8 cellular contexts compared by ENCODE assay signal in the genomic region with DNA sequence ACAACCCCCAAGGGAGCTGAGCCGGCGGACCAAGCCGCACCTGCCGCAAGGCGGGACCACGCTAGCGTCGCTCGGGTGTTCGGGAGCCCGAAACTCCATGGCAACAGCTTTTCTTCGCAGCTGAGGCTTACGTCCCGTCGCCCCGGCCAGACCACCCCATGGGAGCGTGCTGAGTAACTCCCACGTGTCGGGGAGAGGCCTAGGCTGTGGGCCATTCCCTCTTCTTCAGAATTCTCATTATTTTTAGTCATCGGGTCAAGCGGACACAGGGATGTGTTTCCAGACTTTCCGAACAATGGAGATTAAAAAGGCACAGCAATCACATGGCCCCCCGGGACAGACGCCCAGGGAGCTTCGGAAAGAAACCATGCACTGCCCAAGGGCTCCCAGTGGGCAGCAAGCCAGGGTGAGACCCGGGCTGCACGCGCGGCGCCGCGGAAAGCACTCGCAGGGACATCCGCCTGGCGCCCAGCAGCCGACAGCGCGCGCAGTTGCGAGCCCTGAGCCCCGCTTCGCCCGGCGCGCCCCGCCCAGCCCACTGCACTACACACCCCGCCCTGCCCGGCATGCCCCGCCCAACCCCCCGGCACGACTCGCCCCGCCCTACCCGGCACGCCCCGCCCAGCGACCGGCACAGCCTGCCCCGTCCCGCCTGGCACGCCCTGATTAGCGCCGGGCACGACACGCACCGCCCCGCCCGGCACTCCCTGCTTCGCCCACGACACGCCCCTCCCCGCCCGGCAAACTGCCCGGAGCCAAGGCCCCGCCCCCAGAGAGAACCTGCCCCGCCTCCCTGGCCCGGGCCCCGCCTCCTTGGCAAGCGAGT. TPM values are rescaled to one million over a fixed set of nuclear protein-coding genes. Genes with fewer than 3 reads are reported as not detected.
DNase-seq lines count a peak whose midpoint lies in the region; ATAC-seq and TF ChIP-seq lines count a peak whose summit lies in the region.

No MANE protein-coding gene starts in this region.

- H3K14ac ChIP-seq in trophoblast cell (ENCODE audit: low read length), result no peak overlapping the region

- peaks cover 3% of the 10 kb centered on the region for H3K27me3 ChIP-seq in trophoblast cell (ENCODE audit: insufficient read depth, low read length)
- H3K27me3 ChIP-seq in transverse colon, result no peaks in the 10 kb centered on the region

- ATAC-seq in HG02642 (IDR thresholded peaks at IDR 0.05; ENCODE audit: poor library complexity, unreplicated experiment), result peak; percentile 95
- ATAC-seq in activated naive CD8-positive, alpha-beta T cell treated with anti-CD3 and anti-CD28 coated beads, Interleukin-2, amount 10 ng/mL, durations not matched to agents 7 days and 5 days (ENCODE audit: low read depth), result peak; percentile 94

- peaks cover 0 to 4% of the 10 kb centered on the region in 2 experiments for H3K4me1 ChIP-seq in trophoblast cell (ENCODE audit: control insufficient read depth in 1 of 2, insufficient read depth in 2 of 2, low read length in 2 of 2)
- peaks cover 6 to 18% (median 9%) of the 10 kb centered on the region in 4 donors for H3K4me1 ChIP-seq in transverse colon

- no peak overlapping the region for H4K8ac ChIP-seq in trophoblast cell (ENCODE audit: low read depth, low read length)

- TF ChIP-seq POLR2A in transverse colon (IDR thresholded peaks at IDR 0.05), result peak; percentile 51

- H3K18ac ChIP-seq in trophoblast cell (ENCODE audit: low read length), result no peak overlapping the region

- H3K79me1 ChIP-seq in trophoblast cell (ENCODE audit: low read length), result peaks cover 2% of the 10 kb centered on the region

- H3K27me3 Mint-ChIP-seq in activated naive CD8-positive, alpha-beta T cell treated with anti-CD3 and anti-CD28 coated beads, Interleukin-2, amount 10 ng/mL, durations not matched to agents 7 days and 5 days, result peaks cover 16% of the 10 kb centered on the region

- peak overlapping the region; percentile 90 for H3K4me3 Mint-ChIP-seq in activated naive CD8-positive, alpha-beta T cell treated with anti-CD3 and anti-CD28 coated beads, Interleukin-2, amount 10 ng/mL, durations not matched to agents 7 days and 5 days

- peaks cover 3% of the 10 kb centered on the region for H3K36me3 Mint-ChIP-seq in activated naive CD8-positive, alpha-beta T cell treated with anti-CD3 and anti-CD28 coated beads, Interleukin-2, amount 10 ng/mL, durations not matched to agents 7 days and 5 days

- no peak overlapping the region for H2BK5ac ChIP-seq in trophoblast cell (ENCODE audit: low read depth, low read length, poor library complexity)

- H3K4me1 Mint-ChIP-seq in activated naive CD8-positive, alpha-beta T cell treated with anti-CD3 and anti-CD28 coated beads, Interleukin-2, amount 10 ng/mL, durations not matched to agents 7 days and 5 days, result peaks cover 2% of the 10 kb centered on the region

- no peak overlapping the region for H2BK12ac ChIP-seq in trophoblast cell (ENCODE audit: low read length)

- TF ChIP-seq CTCF in GM12864 (IDR thresholded peaks at IDR 0.05; ENCODE audit: low read depth, low read length, missing control alignments) (no peak), transverse colon (IDR thresholded peaks at IDR 0.05) (peak in 2 of 5 experiments; percentile 14 to 34)

- H3K27ac Mint-ChIP-seq in activated naive CD8-positive, alpha-beta T cell treated with anti-CD3 and anti-CD28 coated beads, Interleukin-2, amount 10 ng/mL, durations not matched to agents 7 days and 5 days, result peak overlapping the region; percentile 86

- intact Hi-C loops in cardiac septum (cut with DNase I), result loop anchor here (1.0 kb wide), 1 partner anchor 28 kb away; the partner anchor contains the start of genes ATG2B and GSKIP
- intact Hi-C loops in transverse colon (cut with DNase I; ENCODE audit: low total_unique reads), result no loop called here

- H3K27ac ChIP-seq in trophoblast cell (ENCODE audit: low read depth, low read length) (no peak overlapping the region), transverse colon (peak overlapping the region; percentile 83 to 96 (median 88))

- TF ChIP-seq EP300 in transverse colon (IDR thresholded peaks at IDR 0.05; ENCODE audit: low read depth), result peak; percentile 77

- H4K91ac ChIP-seq in trophoblast cell (ENCODE audit: low read depth, low read length), result no peak overlapping the region

- peaks cover 3% of the 10 kb centered on the region in 2 experiments for H3K36me3 ChIP-seq in trophoblast cell (ENCODE audit: control insufficient read depth in 1 of 2, insufficient read depth in 2 of 2, low read length in 2 of 2)
- H3K36me3 ChIP-seq in transverse colon, result no peaks in the 10 kb centered on the region

- peak overlapping the region; percentile 74 for H3K9ac ChIP-seq in trophoblast cell (ENCODE audit: low read length)

- H3K4me2 ChIP-seq in trophoblast cell (ENCODE audit: low read length), result peak overlapping the region; percentile 93

- POLR2A ChIA-PET in activated naive CD8-positive, alpha-beta T cell treated with anti-CD3 and anti-CD28 coated beads, Interleukin-2, amount 10 ng/mL, durations not matched to agents 7 days and 5 days (lab: Charles Lee), result interaction anchor here (0.6 to 0.7 kb wide), 4 partner anchors 10 to 52 kb away, joined by 3 to 4 read pairs (median 3); partner anchors contain the start of genes ATG2B and GSKIP

- no peak overlapping the region for H2AK5ac ChIP-seq in trophoblast cell (ENCODE audit: low read length)

- in situ Hi-C loops in transverse colon (cut with MboI; ENCODE audit: low pct_ligation_motif_present in 1 of 4, low pct_unique_long_range_greater_than_20kb in 1 of 4, low sequenced_read_pairs in 3 of 4), result no loop called here

- no peak overlapping the region for H4K12ac ChIP-seq in trophoblast cell (ENCODE audit: low read depth, low read length)

- no peaks in the 10 kb centered on the region for H3K9me3 Mint-ChIP-seq in activated naive CD8-positive, alpha-beta T cell treated with anti-CD3 and anti-CD28 coated beads, Interleukin-2, amount 10 ng/mL, durations not matched to agents 7 days and 5 days

- no peak overlapping the region for H3K23ac ChIP-seq in trophoblast cell (ENCODE audit: low read length)

- DNase-seq in GM12864 (ENCODE audit: low read depth) (peak; percentile 70), NCI-H1105 (lab: John Stamatoyannopoulos, UW) (peak; percentile 94), SKM-1 (lab: John Stamatoyannopoulos, UW; ENCODE audit: unreplicated experiment) (peak; percentile 42), cardiac septum (ENCODE audit: low spot score) (peak; percentile 99), trophoblast cell (peak; percentile 94 to 97), transverse colon (peak; percentile 99)
- peak; percentile 100 for DNase-seq in activated naive CD8-positive, alpha-beta T cell treated with anti-CD3 and anti-CD28 coated beads, Interleukin-2, amount 10 ng/mL, durations not matched to agents 7 days and 5 days

- no peaks in the 10 kb centered on the region for H3K79me2 ChIP-seq in trophoblast cell (ENCODE audit: control insufficient read depth, insufficient read depth, low read length, poor library complexity)

- H2BK120ac ChIP-seq in trophoblast cell (ENCODE audit: insufficient read depth, low read length, poor library complexity), result no peak overlapping the region

- H3K4ac ChIP-seq in trophoblast cell (ENCODE audit: low read depth, low read length), result no peak overlapping the region

- peak overlapping the region; percentile 69 for H2AFZ ChIP-seq in trophoblast cell (ENCODE audit: insufficient read depth, low read length, poor library complexity)

- H3K4me3 ChIP-seq in GM12864 (ENCODE audit: low read depth, low read length) (peak overlapping the region; percentile 70), trophoblast cell (ENCODE audit: low read depth, low read length) (peak overlapping the region; percentile 82), transverse colon (peak overlapping the region; percentile 84 to 97 (median 94))

- H3K9me3 ChIP-seq in trophoblast cell (ENCODE audit: insufficient read depth, low read depth, low read length) (no peaks in the 10 kb centered on the region), transverse colon (no peaks in the 10 kb centered on the region)

- no CpG with 5 or more reads among the region's 79 CpGs for WGBS in trophoblast cell (ENCODE audit: extremely low coverage, insufficient coverage, insufficient read length)
- WGBS in transverse colon (ENCODE audit: low coverage in 1 of 2), 2 donors, result 0% methylated on average over 49 of the region's 79 CpGs; no CpG with 5 or more reads in 1 of the 2 donors

RNA-seq across cellular contexts. Expression of gene AK7, which starts 0.4 kb away (rescaled TPM):
- under 1 TPM; 0.37 to 0.64 TPM for total RNA-seq in activated naive CD8-positive, alpha-beta T cell treated with anti-CD3 and anti-CD28 coated beads, Interleukin-2, amount 10 ng/mL, durations not matched to agents 7 days and 5 days
- total RNA-seq in cardiac septum (0.62 TPM), transverse colon (1 to 10 TPM in 3 of 4 donors, under 1 TPM in 1; 0.40 to 5.6 (median 3.0) TPM)
- polyA plus RNA-seq in trophoblast cell (2013), result 0.94 and 1.4 TPM in 2 replicates

RNA-seq across cellular contexts. Expression of gene GSKIP, which starts 28.2 kb away (rescaled TPM):
- total RNA-seq in activated naive CD8-positive, alpha-beta T cell treated with anti-CD3 and anti-CD28 coated beads, Interleukin-2, amount 10 ng/mL, durations not matched to agents 7 days and 5 days, result 10 to 100 TPM; 16.9 to 20.1 TPM
- 14.6 TPM for total RNA-seq in cardiac septum
- 47.6 and 50.7 TPM in 2 replicates for polyA plus RNA-seq in trophoblast cell (2013)
- total RNA-seq in transverse colon, result 100 to 1,000 TPM in 1 of 4 donors, 10 to 100 TPM in 3; 41.0 to 151 (median 64.9) TPM

RNA-seq across cellular contexts. Expression of gene ATG2B, which starts 28.4 kb away (rescaled TPM):
- total RNA-seq in activated naive CD8-positive, alpha-beta T cell treated with anti-CD3 and anti-CD28 coated beads, Interleukin-2, amount 10 ng/mL, durations not matched to agents 7 days and 5 days, result 10 to 100 TPM; 15.9 to 19.7 TPM
- 14.2 TPM for total RNA-seq in cardiac septum
- polyA plus RNA-seq in trophoblast cell (2013), result 16.2 and 17.4 TPM in 2 replicates
- 10 to 100 TPM; 30.7 to 47.5 (median 42.7) TPM for total RNA-seq in transverse colon

Comparison
In these comparisons a context has a peak if more than half of its experiments do, and no peak if none do; other contexts are left out.
1. DNase-seq: peak in every context shown above with its lines; median percentile 100 in activated naive CD8-positive, alpha-beta T cell treated with anti-CD3 and anti-CD28 coated beads, Interleukin-2, amount 10 ng/mL, durations not matched to agents 7 days and 5 days; 99 in cardiac septum; 99 in transverse colon; 96 in trophoblast cell; 94 in NCI-H1105; 70 in GM12864; 42 in SKM-1.